28 cellular contexts compared by ENCODE assay signal in the genomic region with DNA sequence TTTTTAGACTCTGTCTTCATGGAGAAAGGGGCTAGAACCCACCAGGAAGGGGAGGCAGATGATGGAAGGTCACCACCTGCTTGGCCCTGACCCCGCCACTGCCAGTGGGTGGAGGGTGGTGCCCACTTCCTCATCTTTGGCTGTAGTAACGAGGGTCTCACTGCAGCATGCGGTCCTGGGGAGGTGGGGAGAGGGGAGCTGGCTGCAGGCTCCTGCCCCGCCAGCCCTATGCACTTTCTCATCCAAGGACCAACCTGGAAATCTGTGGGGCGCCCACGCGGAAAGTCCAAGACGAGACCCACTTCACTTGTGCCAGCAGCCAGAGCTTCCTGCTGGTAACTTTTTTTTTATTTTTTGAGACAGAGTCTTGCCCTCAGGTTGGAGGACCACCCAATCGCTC.
"Had no signal": no experiment of that assay in that cellular context is flagged by ENCODE, and none has a peak within 500 bp of the region (broad histone marks: within the 10 kb centered on the region; RNA-seq: fewer than 3 reads in every experiment).

No MANE protein-coding gene starts in this region.

- H3K4me3 ChIP-seq: colonic mucosa, esophagus muscularis mucosa, heart right ventricle, lung, ovary, right lobe of liver, testis, tibial artery, upper lobe of left lung, uterus had no signal

- H3K4me3 Mint-ChIP-seq: dendritic cell treated with granulocyte-macrophage colony-stimulating factor and Interleukin-4, amounts not matched to agents 40 ng/mL and 50 ng/mL, for 4 days; memory B cell; natural killer cell had no signal

- H3K36me3 ChIP-seq: colonic mucosa, ovary, uterus had no signal

- ATAC-seq: foreskin keratinocyte; heart right ventricle; left lobe of liver; natural killer cell; right lobe of liver; stimulated activated naive CD8-positive, alpha-beta T cell treated with anti-CD3 and anti-CD28 coated beads, Interleukin-15, Interleukin-2, amounts not matched to agents 100 U/mL and 50 U/mL, for 24 hours had no signal

- H3K27me3 ChIP-seq: colonic mucosa, esophagus muscularis mucosa, foreskin keratinocyte, heart right ventricle, ovary, right lobe of liver, testis, tibial artery, upper lobe of left lung, uterus had no signal

- H3K27me3 Mint-ChIP-seq: dendritic cell treated with granulocyte-macrophage colony-stimulating factor and Interleukin-4, amounts not matched to agents 40 ng/mL and 50 ng/mL, for 4 days; memory B cell had no signal

- H3K9me3 ChIP-seq: colonic mucosa, esophagus muscularis mucosa, heart right ventricle, ovary, right lobe of liver, testis, tibial artery, upper lobe of left lung, uterus had no signal

- H3K27ac Mint-ChIP-seq: dendritic cell treated with granulocyte-macrophage colony-stimulating factor and Interleukin-4, amounts not matched to agents 40 ng/mL and 50 ng/mL, for 4 days; memory B cell; natural killer cell had no signal

- H3K4me1 ChIP-seq: colonic mucosa, foreskin keratinocyte had no signal

- H3K36me3 Mint-ChIP-seq: natural killer cell had no signal

- H3K9me3 Mint-ChIP-seq: dendritic cell treated with granulocyte-macrophage colony-stimulating factor and Interleukin-4, amounts not matched to agents 40 ng/mL and 50 ng/mL, for 4 days; memory B cell; natural killer cell had no signal

- DNase-seq: colonic mucosa; effector CD8-positive, alpha-beta T cell; foreskin keratinocyte; glutamatergic neuron; heart right ventricle; hippocampal formation; natural killer cell; occipital lobe; posterior cingulate gyrus; retina; right lobe of liver; small intestine; stimulated activated CD4-positive, alpha-beta T cell treated with anti-CD3 and anti-CD28 coated beads, Interleukin-12 subunit alpha, Interleukin-12 subunit beta, amount 100 ng/mL, for 4 hours; stimulated activated CD4-positive, alpha-beta T cell treated with anti-CD3 and anti-CD28 coated beads, Interleukin-1b, Interleukin-23, amount 100 ng/mL, for 48 hours; stimulated activated CD4-positive, alpha-beta T cell treated with anti-CD3 and anti-CD28 coated beads, Interleukin-4, amount 100 ng/mL, for 1 hour; stimulated activated CD8-positive, alpha-beta memory T cell treated with anti-CD3 and anti-CD28 coated beads, Interleukin-4, amount 100 ng/mL, for 48 hours; stimulated activated naive CD8-positive, alpha-beta T cell treated with anti-CD3 and anti-CD28 coated beads, Interleukin-15, Interleukin-2, amounts not matched to agents 100 U/mL and 50 U/mL, for 24 hours; substantia nigra; testis; upper lobe of left lung; uterus had no signal

- H3K27ac ChIP-seq: colonic mucosa, esophagus muscularis mucosa, foreskin keratinocyte, heart right ventricle, ovary, right lobe of liver, testis, tibial artery, upper lobe of left lung had no signal
